ENCODE assay signal across 22 cellular contexts in genomic region chr1:247386217-247386616, GRCh38. TPM values are rescaled to one million over a fixed set of nuclear protein-coding genes. Genes with fewer than 3 reads are reported as not detected.
A peak's percentile ranks its signal among the peaks of the same experiment; 100 is the strongest.
DNase-seq lines count a peak whose midpoint lies in the region; ATAC-seq and TF ChIP-seq lines count a peak whose summit lies in the region.
"Had no signal": no experiment of that assay in that cellular context is flagged by ENCODE, and none has a peak within 500 bp of the region (broad histone marks: within the 10 kb centered on the region; RNA-seq: fewer than 3 reads in every experiment).

No MANE protein-coding gene starts in this region.

- no peak overlapping the region for H3K18ac ChIP-seq in trophoblast cell (ENCODE audit: low read length)

- peaks cover 2% of the 10 kb centered on the region for H3K79me2 ChIP-seq in trophoblast cell (ENCODE audit: control insufficient read depth, insufficient read depth, low read length, poor library complexity)
- H3K79me2 ChIP-seq: parathyroid adenoma had no signal

- no peak overlapping the region for H4K91ac ChIP-seq in trophoblast cell (ENCODE audit: low read depth, low read length)

- no peak overlapping the region for H2BK5ac ChIP-seq in trophoblast cell (ENCODE audit: low read depth, low read length, poor library complexity)

- no peak for TF ChIP-seq POLR2A in body of pancreas (IDR thresholded peaks at IDR 0.05)

- peaks cover 5% of the 10 kb centered on the region for H3K9me3 ChIP-seq in trophoblast cell (ENCODE audit: insufficient read depth, low read depth, low read length)
- H3K9me3 ChIP-seq in body of pancreas: no peaks in the 10 kb centered on the region
- H3K9me3 ChIP-seq: BE2C, esophagus muscularis mucosa, uterus had no signal

- H3K79me1 ChIP-seq in trophoblast cell (ENCODE audit: low read length): peaks cover 6% of the 10 kb centered on the region

- H3K4ac ChIP-seq in trophoblast cell (ENCODE audit: low read depth, low read length): no peak overlapping the region

- H4K12ac ChIP-seq in trophoblast cell (ENCODE audit: low read depth, low read length): no peak overlapping the region

- H3K27ac ChIP-seq in trophoblast cell (ENCODE audit: low read depth, low read length) (no peak overlapping the region), body of pancreas (no peak overlapping the region)
- H3K27ac ChIP-seq: esophagus muscularis mucosa, GM23248, parathyroid adenoma, uterus had no signal

- H3K9ac ChIP-seq in trophoblast cell (ENCODE audit: low read length): no peak overlapping the region
- H3K9ac ChIP-seq: GM23248, parathyroid adenoma had no signal

- H3K4me3 ChIP-seq in trophoblast cell (ENCODE audit: low read depth, low read length): no peak overlapping the region
- no peak overlapping the region for H3K4me3 ChIP-seq in body of pancreas
- H3K4me3 ChIP-seq: esophagus muscularis mucosa, GM23248, uterus had no signal

- H3K36me3 ChIP-seq in trophoblast cell (ENCODE audit: control insufficient read depth in 1 of 2, insufficient read depth in 2 of 2, low read length in 2 of 2) (no peaks in the 10 kb centered on the region), body of pancreas (replicated peaks in 1 of 2; ENCODE audit: insufficient read depth in 1 of 2, low read depth in 2 of 2) (no peaks in the 10 kb centered on the region)
- H3K36me3 ChIP-seq: BE2C, esophagus muscularis mucosa, uterus had no signal

- no peak overlapping the region for H2AFZ ChIP-seq in trophoblast cell (ENCODE audit: insufficient read depth, low read length, poor library complexity)
- H2AFZ ChIP-seq: GM23248, parathyroid adenoma had no signal

- H3K27me3 ChIP-seq in trophoblast cell (ENCODE audit: insufficient read depth, low read length) (no peaks in the 10 kb centered on the region), body of pancreas (no peaks in the 10 kb centered on the region)
- H3K27me3 ChIP-seq: BE2C, uterus had no signal

- H2AK5ac ChIP-seq in trophoblast cell (ENCODE audit: low read length): no peak overlapping the region

- TF ChIP-seq CTCF in body of pancreas (IDR thresholded peaks at IDR 0.05): no peak

- no peak overlapping the region for H2BK120ac ChIP-seq in trophoblast cell (ENCODE audit: insufficient read depth, low read length, poor library complexity)

- no peak overlapping the region for H4K8ac ChIP-seq in trophoblast cell (ENCODE audit: low read depth, low read length)

- H3K4me1 ChIP-seq in trophoblast cell (ENCODE audit: control insufficient read depth in 1 of 2, insufficient read depth in 2 of 2, low read length in 2 of 2) (peaks cover 2 to 6% of the 10 kb centered on the region in 2 experiments), body of pancreas (peaks cover 6% of the 10 kb centered on the region)
- H3K4me1 ChIP-seq: BE2C, parathyroid adenoma, uterus had no signal

- intact Hi-C loops in body of pancreas (cut with DNase I): no loop called here

- no CpG with 5 or more reads among the region's 1 CpG for WGBS in trophoblast cell (ENCODE audit: extremely low coverage, insufficient coverage, insufficient read length)
- WGBS in body of pancreas, 2 donors: 76 to 83% methylated on average over 1 of the region's 1 CpG

- ATAC-seq in GM19351 (IDR thresholded peaks at IDR 0.05; ENCODE audit: unreplicated experiment) (peak; percentile 32), HG02870 (IDR thresholded peaks at IDR 0.05; ENCODE audit: unreplicated experiment) (peak; percentile 33), body of pancreas (no peak)
- ATAC-seq: naive thymus-derived CD8-positive, alpha-beta T cell; sciatic nerve had no signal

- peak overlapping the region; percentile 54 for H2BK12ac ChIP-seq in trophoblast cell (ENCODE audit: low read length)

- H3K23ac ChIP-seq in trophoblast cell (ENCODE audit: low read length): no peak overlapping the region

- H3K14ac ChIP-seq in trophoblast cell (ENCODE audit: low read length): no peak overlapping the region

- H3K4me2 ChIP-seq in trophoblast cell (ENCODE audit: low read length): no peak overlapping the region

- peak; percentile 24 to 44 for DNase-seq in activated CD4-positive, alpha-beta T cell treated with anti-CD3 and anti-CD28 coated beads, Interleukin-2, amount 50 U/mL, for 48 hours
- no peak for DNase-seq in activated CD4-positive, alpha-beta T cell treated with anti-CD3 and anti-CD28 coated beads for 1 hour
- DNase-seq in trophoblast cell: no peak
- DNase-seq in superior temporal gyrus (ENCODE audit: extremely low spot score): no peak
- DNase-seq in iPS-NIHi7 (ENCODE audit: extremely low spot score): no peak
- DNase-seq in body of pancreas: no peak
- DNase-seq: activated CD8-positive, alpha-beta memory T cell treated with anti-CD3 and anti-CD28 coated beads, Interleukin-2, amount 50 U/mL, for 4 hours; activated naive CD4-positive, alpha-beta T cell treated with Interleukin-2 at 50 U/mL for 16 hours; aorta; BE2C; effector CD8-positive, alpha-beta T cell; left cardiac atrium; MM.1S; naive thymus-derived CD8-positive, alpha-beta T cell; NCI-H187; uterus had no signal

RNA-seq across cellular contexts. Expression of gene NLRP3, which starts 29.8 kb away (rescaled TPM):
- 0.59 and 1.2 TPM in 2 replicates for polyA plus RNA-seq in trophoblast cell (2013)
- total RNA-seq in body of pancreas: 1 to 10 TPM in 1 of 2 donors, under 1 TPM in 1; 0.26 to 1.6 TPM

RNA-seq across cellular contexts. Expression of gene ZNF496, which starts 54.5 kb away (rescaled TPM):
- 19.6 and 20.9 TPM in 2 replicates for polyA plus RNA-seq in trophoblast cell (2013)
- 10 to 100 TPM; 30.0 to 53.4 TPM for total RNA-seq in body of pancreas

Comparison
In these comparisons a context has a peak if more than half of its experiments do, and no peak if none do; other contexts are left out.
1. DNase-seq: peak in activated CD4-positive, alpha-beta T cell treated with anti-CD3 and anti-CD28 coated beads, Interleukin-2, amount 50 U/mL, for 48 hours (2 of 2); none in activated CD4-positive, alpha-beta T cell treated with anti-CD3 and anti-CD28 coated beads for 1 hour (single experiment), trophoblast cell (0 of 2), superior temporal gyrus (single experiment), iPS-NIHi7 (single experiment) and body of pancreas (0 of 4).